Comparison of ENCODE assay signal across 1 cellular context in the genomic region with DNA sequence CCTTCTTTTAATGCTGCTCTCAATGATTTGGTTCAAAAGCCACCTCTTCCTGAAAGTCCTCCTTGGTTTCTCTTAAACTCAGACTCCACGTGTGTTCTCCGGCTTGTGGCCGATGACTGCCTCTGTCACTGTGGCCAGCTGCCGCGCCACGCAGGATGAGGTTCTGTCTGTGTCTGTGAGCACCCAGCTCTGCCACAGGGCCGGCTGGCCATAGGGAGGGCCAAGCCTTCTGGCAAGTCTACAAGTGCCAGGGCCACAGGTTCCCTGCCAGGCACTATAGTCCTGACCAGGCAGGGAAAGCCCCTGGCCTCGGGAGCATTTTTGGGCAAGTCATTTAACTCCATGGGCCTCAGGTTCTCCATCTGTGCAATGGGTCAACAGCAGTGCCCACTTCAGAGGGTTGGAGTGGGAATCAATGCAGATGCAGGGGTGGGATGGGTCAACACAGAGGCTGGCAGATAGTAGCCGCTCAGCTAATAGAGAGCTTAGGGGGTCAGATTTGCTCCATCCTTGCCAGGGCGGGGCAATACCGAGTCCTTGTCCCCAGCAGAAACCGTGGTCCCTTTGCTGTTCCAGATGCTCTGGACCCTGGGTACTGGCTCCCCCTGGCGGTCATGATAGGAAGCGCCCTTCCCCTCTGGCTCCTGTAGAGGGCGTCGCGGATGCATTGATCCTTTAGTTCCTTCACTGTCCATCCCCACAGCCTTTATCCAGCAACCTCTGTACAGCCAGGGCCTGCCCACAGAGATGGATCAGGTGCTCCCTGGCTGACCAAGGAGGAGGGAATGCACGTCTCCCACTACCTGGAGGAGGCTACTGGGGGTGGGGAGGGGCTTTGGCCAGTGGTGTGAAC.
TF ChIP-seq lines count a peak whose summit lies in the region.

No MANE protein-coding gene starts in this region.

TF ChIP-seq in GM23338, 12 proteins besides CTCF, POLR2A, EP300 and RAD21 (continued from another document):
- TF ChIP-seq, protein P1, sequence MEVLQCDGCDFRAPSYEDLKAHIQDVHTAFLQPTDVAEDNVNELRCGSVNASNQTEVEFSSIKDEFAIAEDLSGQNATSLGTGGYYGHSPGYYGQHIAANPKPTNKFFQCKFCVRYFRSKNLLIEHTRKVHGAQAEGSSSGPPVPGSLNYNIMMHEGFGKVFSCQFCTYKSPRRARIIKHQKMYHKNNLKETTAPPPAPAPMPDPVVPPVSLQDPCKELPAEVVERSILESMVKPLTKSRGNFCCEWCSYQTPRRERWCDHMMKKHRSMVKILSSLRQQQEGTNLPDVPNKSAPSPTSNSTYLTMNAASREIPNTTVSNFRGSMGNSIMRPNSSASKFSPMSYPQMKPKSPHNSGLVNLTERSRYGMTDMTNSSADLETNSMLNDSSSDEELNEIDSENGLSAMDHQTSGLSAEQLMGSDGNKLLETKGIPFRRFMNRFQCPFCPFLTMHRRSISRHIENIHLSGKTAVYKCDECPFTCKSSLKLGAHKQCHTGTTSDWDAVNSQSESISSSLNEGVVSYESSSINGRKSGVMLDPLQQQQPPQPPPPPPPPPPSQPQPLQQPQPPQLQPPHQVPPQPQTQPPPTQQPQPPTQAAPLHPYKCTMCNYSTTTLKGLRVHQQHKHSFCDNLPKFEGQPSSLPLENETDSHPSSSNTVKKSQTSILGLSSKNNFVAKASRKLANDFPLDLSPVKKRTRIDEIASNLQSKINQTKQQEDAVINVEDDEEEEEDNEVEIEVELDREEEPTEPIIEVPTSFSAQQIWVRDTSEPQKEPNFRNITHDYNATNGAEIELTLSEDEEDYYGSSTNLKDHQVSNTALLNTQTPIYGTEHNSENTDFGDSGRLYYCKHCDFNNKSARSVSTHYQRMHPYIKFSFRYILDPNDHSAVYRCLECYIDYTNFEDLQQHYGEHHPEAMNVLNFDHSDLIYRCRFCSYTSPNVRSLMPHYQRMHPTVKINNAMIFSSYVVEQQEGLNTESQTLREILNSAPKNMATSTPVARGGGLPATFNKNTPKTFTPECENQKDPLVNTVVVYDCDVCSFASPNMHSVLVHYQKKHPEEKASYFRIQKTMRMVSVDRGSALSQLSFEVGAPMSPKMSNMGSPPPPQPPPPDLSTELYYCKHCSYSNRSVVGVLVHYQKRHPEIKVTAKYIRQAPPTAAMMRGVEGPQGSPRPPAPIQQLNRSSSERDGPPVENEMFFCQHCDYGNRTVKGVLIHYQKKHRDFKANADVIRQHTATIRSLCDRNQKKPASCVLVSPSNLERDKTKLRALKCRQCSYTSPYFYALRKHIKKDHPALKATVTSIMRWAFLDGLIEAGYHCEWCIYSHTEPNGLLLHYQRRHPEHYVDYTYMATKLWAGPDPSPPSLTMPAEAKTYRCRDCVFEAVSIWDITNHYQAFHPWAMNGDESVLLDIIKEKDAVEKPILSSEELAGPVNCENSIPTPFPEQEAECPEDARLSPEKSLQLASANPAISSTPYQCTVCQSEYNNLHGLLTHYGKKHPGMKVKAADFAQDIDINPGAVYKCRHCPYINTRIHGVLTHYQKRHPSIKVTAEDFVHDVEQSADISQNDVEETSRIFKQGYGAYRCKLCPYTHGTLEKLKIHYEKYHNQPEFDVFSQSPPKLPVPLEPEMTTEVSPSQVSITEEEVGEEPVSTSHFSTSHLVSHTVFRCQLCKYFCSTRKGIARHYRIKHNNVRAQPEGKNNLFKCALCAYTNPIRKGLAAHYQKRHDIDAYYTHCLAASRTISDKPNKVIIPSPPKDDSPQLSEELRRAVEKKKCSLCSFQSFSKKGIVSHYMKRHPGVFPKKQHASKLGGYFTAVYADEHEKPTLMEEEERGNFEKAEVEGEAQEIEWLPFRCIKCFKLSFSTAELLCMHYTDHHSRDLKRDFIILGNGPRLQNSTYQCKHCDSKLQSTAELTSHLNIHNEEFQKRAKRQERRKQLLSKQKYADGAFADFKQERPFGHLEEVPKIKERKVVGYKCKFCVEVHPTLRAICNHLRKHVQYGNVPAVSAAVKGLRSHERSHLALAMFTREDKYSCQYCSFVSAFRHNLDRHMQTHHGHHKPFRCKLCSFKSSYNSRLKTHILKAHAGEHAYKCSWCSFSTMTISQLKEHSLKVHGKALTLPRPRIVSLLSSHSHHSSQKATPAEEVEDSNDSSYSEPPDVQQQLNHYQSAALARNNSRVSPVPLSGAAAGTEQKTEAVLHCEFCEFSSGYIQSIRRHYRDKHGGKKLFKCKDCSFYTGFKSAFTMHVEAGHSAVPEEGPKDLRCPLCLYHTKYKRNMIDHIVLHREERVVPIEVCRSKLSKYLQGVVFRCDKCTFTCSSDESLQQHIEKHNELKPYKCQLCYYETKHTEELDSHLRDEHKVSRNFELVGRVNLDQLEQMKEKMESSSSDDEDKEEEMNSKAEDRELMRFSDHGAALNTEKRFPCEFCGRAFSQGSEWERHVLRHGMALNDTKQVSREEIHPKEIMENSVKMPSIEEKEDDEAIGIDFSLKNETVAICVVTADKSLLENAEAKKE (CRISPR knock-in tag; IDR thresholded peaks at IDR 0.05) = no peak
- TF ChIP-seq ZNF114 (CRISPR knock-in tag; IDR thresholded peaks at IDR 0.05) (no peak), STAT1 (IDR thresholded peaks at IDR 0.05; ENCODE audit: unreplicated experiment) (no peak), POLR2AphosphoS5 (IDR thresholded peaks at IDR 0.05; ENCODE audit: low read depth) (no peak), JUNB (IDR thresholded peaks at IDR 0.05; ENCODE audit: unreplicated experiment) (no peak), NANOG (IDR thresholded peaks at IDR 0.05; ENCODE audit: borderline replicate concordance) (no peak), CREB1 (CRISPR knock-in tag; IDR thresholded peaks at IDR 0.05; ENCODE audit: low read depth) (0 out of 2 replicates have a peak, but pooled peaks have one; percentile 19)
- TF ChIP-seq, protein P2, sequence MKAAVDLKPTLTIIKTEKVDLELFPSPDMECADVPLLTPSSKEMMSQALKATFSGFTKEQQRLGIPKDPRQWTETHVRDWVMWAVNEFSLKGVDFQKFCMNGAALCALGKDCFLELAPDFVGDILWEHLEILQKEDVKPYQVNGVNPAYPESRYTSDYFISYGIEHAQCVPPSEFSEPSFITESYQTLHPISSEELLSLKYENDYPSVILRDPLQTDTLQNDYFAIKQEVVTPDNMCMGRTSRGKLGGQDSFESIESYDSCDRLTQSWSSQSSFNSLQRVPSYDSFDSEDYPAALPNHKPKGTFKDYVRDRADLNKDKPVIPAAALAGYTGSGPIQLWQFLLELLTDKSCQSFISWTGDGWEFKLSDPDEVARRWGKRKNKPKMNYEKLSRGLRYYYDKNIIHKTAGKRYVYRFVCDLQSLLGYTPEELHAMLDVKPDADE (IDR thresholded peaks at IDR 0.05) = 0 out of 2 replicates have a peak, but pooled peaks have one; percentile 11
- TF ChIP-seq, protein P3, sequence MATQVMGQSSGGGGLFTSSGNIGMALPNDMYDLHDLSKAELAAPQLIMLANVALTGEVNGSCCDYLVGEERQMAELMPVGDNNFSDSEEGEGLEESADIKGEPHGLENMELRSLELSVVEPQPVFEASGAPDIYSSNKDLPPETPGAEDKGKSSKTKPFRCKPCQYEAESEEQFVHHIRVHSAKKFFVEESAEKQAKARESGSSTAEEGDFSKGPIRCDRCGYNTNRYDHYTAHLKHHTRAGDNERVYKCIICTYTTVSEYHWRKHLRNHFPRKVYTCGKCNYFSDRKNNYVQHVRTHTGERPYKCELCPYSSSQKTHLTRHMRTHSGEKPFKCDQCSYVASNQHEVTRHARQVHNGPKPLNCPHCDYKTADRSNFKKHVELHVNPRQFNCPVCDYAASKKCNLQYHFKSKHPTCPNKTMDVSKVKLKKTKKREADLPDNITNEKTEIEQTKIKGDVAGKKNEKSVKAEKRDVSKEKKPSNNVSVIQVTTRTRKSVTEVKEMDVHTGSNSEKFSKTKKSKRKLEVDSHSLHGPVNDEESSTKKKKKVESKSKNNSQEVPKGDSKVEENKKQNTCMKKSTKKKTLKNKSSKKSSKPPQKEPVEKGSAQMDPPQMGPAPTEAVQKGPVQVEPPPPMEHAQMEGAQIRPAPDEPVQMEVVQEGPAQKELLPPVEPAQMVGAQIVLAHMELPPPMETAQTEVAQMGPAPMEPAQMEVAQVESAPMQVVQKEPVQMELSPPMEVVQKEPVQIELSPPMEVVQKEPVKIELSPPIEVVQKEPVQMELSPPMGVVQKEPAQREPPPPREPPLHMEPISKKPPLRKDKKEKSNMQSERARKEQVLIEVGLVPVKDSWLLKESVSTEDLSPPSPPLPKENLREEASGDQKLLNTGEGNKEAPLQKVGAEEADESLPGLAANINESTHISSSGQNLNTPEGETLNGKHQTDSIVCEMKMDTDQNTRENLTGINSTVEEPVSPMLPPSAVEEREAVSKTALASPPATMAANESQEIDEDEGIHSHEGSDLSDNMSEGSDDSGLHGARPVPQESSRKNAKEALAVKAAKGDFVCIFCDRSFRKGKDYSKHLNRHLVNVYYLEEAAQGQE (IDR thresholded peaks at IDR 0.05; ENCODE audit: unreplicated experiment) = no peak
